In the genomic region with DNA sequence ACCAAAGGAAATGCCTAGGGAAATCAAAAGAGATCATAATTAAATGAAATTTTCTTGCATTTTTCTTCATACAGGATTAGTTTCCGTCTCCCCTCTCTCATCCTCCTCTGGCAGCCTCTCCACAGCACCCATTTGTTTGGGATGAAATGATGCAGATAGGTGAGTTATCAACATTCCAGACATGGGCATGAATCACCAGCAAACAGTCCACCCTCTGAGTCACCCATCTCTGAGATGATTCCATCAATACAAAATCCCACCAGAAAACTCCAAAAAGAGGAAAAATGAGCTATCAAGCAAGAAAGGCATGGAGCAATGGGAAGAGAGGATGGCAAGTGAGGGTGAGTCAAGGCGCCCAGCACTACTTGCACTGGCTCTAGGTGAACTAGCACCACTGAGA, we compare ENCODE assay signal across 28 cellular contexts. TPM values are rescaled to one million over a fixed set of nuclear protein-coding genes. Genes with fewer than 3 reads are reported as not detected.
"Had no signal": no experiment of that assay in that cellular context is flagged by ENCODE, and none has a peak within 500 bp of the region (broad histone marks: within the 10 kb centered on the region; RNA-seq: fewer than 3 reads in every experiment).

No MANE protein-coding gene starts in this region.

- H3K27ac ChIP-seq: epithelial cell of prostate, esophagus muscularis mucosa, neutrophil, right atrium auricular region, sigmoid colon, skin epidermis, testis, tibial nerve, upper lobe of right lung had no signal

- H3K36me3 ChIP-seq: esophagus muscularis mucosa, neutrophil, right atrium auricular region, sigmoid colon, tibial nerve, upper lobe of right lung had no signal

- DNase-seq: effector memory CD4-positive, alpha-beta T cell; immature natural killer cell; left colon; left ventricle myocardium superior; mucosa of descending colon; naive thymus-derived CD8-positive, alpha-beta T cell; sigmoid colon; stimulated activated CD4-positive, alpha-beta T cell treated with anti-CD3 and anti-CD28 coated beads, Interleukin-2, amount 100 ng/mL, for 24 hours; stimulated activated CD4-positive, alpha-beta T cell treated with anti-CD3 and anti-CD28 coated beads, Interleukin-4, amount 100 ng/mL, for 4 hours; stimulated activated naive B cell treated with anti-CD40 and anti-IgM and Interleukin-4, amounts not matched to agents 10 μg/mL and 1 μg/mL and 100 μg/mL, for 72 hours; stimulated activated naive CD8-positive, alpha-beta T cell treated with anti-CD3 and anti-CD28 coated beads, Interleukin-15, amount 100 ng/mL, for 72 hours; testis; upper lobe of right lung had no signal

- ATAC-seq: left colon; left ventricle myocardium superior; mucosa of descending colon; naive thymus-derived CD8-positive, alpha-beta T cell; stimulated activated naive B cell treated with anti-CD40 and anti-IgM and Interleukin-4, amounts not matched to agents 10 μg/mL and 1 μg/mL and 100 μg/mL, for 72 hours; stimulated activated naive CD8-positive, alpha-beta T cell treated with anti-CD3 and anti-CD28 coated beads, Interleukin-15, amount 100 ng/mL, for 72 hours; upper lobe of right lung had no signal

- H3K27me3 ChIP-seq: neutrophil, right atrium auricular region, sigmoid colon, testis, tibial nerve, upper lobe of right lung had no signal

- H3K4me3 ChIP-seq: esophagus muscularis mucosa, lung, mucosa of descending colon, right atrium auricular region, sigmoid colon, skin epidermis, testis, tibial nerve, upper lobe of right lung had no signal

- FAIRE-seq: endometrium, keratinocyte had no signal

- H3K9me3 ChIP-seq: esophagus muscularis mucosa, mucosa of descending colon, neutrophil, right atrium auricular region, sigmoid colon, testis, tibial nerve, upper lobe of right lung had no signal

- H3K4me1 ChIP-seq: esophagus muscularis mucosa, right atrium auricular region, sigmoid colon, testis, tibial nerve, upper lobe of right lung had no signal

RNA-seq across cellular contexts. Expression of gene MC3R, which starts 11.4 kb away (rescaled TPM):
- total RNA-seq: esophagus muscularis mucosa; fibroblast of villous mesenchyme; left colon; left ventricle myocardium superior; lung; mesenteric fat pad; mucosa of descending colon; naive thymus-derived CD8-positive, alpha-beta T cell; osteocyte; posterior vena cava; right atrium auricular region; sigmoid colon; subcutaneous adipose tissue; testis; tibial nerve; upper lobe of right lung had no signal
- polyA plus RNA-seq: immature natural killer cell; keratinocyte; lung; naive thymus-derived CD8-positive, alpha-beta T cell; neural cell; sigmoid colon had no signal
